In the genomic region with DNA sequence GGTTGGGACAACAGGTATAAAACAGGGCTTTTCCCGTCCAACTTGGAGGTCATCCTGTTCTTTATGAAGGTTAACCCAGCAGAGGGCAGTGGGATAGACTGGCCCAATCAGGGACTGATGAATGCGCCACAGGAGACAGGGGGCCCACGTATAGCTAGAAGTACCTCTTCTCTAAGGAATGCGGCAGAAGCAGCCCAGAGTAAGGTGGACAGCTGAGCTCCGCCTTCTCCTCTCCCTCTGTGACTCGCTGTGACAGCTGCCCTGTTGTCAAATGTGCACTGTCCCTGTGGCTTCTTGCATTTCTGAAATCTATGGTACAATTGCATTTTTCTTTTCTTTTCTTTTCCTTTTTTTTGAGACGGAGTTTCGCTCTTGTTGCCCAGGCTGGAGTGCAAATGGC, we compare ENCODE assay signal across 1 cellular context.
TF ChIP-seq lines count a peak whose summit lies in the region.

No MANE protein-coding gene starts in this region.

TF ChIP-seq in GM23338, 12 proteins besides CTCF, POLR2A, EP300 and RAD21 (continued from another document):
- TF ChIP-seq, protein P1, sequence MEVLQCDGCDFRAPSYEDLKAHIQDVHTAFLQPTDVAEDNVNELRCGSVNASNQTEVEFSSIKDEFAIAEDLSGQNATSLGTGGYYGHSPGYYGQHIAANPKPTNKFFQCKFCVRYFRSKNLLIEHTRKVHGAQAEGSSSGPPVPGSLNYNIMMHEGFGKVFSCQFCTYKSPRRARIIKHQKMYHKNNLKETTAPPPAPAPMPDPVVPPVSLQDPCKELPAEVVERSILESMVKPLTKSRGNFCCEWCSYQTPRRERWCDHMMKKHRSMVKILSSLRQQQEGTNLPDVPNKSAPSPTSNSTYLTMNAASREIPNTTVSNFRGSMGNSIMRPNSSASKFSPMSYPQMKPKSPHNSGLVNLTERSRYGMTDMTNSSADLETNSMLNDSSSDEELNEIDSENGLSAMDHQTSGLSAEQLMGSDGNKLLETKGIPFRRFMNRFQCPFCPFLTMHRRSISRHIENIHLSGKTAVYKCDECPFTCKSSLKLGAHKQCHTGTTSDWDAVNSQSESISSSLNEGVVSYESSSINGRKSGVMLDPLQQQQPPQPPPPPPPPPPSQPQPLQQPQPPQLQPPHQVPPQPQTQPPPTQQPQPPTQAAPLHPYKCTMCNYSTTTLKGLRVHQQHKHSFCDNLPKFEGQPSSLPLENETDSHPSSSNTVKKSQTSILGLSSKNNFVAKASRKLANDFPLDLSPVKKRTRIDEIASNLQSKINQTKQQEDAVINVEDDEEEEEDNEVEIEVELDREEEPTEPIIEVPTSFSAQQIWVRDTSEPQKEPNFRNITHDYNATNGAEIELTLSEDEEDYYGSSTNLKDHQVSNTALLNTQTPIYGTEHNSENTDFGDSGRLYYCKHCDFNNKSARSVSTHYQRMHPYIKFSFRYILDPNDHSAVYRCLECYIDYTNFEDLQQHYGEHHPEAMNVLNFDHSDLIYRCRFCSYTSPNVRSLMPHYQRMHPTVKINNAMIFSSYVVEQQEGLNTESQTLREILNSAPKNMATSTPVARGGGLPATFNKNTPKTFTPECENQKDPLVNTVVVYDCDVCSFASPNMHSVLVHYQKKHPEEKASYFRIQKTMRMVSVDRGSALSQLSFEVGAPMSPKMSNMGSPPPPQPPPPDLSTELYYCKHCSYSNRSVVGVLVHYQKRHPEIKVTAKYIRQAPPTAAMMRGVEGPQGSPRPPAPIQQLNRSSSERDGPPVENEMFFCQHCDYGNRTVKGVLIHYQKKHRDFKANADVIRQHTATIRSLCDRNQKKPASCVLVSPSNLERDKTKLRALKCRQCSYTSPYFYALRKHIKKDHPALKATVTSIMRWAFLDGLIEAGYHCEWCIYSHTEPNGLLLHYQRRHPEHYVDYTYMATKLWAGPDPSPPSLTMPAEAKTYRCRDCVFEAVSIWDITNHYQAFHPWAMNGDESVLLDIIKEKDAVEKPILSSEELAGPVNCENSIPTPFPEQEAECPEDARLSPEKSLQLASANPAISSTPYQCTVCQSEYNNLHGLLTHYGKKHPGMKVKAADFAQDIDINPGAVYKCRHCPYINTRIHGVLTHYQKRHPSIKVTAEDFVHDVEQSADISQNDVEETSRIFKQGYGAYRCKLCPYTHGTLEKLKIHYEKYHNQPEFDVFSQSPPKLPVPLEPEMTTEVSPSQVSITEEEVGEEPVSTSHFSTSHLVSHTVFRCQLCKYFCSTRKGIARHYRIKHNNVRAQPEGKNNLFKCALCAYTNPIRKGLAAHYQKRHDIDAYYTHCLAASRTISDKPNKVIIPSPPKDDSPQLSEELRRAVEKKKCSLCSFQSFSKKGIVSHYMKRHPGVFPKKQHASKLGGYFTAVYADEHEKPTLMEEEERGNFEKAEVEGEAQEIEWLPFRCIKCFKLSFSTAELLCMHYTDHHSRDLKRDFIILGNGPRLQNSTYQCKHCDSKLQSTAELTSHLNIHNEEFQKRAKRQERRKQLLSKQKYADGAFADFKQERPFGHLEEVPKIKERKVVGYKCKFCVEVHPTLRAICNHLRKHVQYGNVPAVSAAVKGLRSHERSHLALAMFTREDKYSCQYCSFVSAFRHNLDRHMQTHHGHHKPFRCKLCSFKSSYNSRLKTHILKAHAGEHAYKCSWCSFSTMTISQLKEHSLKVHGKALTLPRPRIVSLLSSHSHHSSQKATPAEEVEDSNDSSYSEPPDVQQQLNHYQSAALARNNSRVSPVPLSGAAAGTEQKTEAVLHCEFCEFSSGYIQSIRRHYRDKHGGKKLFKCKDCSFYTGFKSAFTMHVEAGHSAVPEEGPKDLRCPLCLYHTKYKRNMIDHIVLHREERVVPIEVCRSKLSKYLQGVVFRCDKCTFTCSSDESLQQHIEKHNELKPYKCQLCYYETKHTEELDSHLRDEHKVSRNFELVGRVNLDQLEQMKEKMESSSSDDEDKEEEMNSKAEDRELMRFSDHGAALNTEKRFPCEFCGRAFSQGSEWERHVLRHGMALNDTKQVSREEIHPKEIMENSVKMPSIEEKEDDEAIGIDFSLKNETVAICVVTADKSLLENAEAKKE (CRISPR knock-in tag; IDR thresholded peaks at IDR 0.05) = no peak
- TF ChIP-seq ZNF114 (CRISPR knock-in tag; IDR thresholded peaks at IDR 0.05) = no peak
- TF ChIP-seq, protein P2, sequence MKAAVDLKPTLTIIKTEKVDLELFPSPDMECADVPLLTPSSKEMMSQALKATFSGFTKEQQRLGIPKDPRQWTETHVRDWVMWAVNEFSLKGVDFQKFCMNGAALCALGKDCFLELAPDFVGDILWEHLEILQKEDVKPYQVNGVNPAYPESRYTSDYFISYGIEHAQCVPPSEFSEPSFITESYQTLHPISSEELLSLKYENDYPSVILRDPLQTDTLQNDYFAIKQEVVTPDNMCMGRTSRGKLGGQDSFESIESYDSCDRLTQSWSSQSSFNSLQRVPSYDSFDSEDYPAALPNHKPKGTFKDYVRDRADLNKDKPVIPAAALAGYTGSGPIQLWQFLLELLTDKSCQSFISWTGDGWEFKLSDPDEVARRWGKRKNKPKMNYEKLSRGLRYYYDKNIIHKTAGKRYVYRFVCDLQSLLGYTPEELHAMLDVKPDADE (IDR thresholded peaks at IDR 0.05) = no peak
- no peak for TF ChIP-seq POLR2AphosphoS5 (IDR thresholded peaks at IDR 0.05; ENCODE audit: low read depth)
- TF ChIP-seq EZH2 (IDR thresholded peaks at IDR 0.05; ENCODE audit: low read depth, unreplicated experiment) = no peak
- TF ChIP-seq, protein P3, sequence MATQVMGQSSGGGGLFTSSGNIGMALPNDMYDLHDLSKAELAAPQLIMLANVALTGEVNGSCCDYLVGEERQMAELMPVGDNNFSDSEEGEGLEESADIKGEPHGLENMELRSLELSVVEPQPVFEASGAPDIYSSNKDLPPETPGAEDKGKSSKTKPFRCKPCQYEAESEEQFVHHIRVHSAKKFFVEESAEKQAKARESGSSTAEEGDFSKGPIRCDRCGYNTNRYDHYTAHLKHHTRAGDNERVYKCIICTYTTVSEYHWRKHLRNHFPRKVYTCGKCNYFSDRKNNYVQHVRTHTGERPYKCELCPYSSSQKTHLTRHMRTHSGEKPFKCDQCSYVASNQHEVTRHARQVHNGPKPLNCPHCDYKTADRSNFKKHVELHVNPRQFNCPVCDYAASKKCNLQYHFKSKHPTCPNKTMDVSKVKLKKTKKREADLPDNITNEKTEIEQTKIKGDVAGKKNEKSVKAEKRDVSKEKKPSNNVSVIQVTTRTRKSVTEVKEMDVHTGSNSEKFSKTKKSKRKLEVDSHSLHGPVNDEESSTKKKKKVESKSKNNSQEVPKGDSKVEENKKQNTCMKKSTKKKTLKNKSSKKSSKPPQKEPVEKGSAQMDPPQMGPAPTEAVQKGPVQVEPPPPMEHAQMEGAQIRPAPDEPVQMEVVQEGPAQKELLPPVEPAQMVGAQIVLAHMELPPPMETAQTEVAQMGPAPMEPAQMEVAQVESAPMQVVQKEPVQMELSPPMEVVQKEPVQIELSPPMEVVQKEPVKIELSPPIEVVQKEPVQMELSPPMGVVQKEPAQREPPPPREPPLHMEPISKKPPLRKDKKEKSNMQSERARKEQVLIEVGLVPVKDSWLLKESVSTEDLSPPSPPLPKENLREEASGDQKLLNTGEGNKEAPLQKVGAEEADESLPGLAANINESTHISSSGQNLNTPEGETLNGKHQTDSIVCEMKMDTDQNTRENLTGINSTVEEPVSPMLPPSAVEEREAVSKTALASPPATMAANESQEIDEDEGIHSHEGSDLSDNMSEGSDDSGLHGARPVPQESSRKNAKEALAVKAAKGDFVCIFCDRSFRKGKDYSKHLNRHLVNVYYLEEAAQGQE (IDR thresholded peaks at IDR 0.05; ENCODE audit: unreplicated experiment) = no peak
- TF ChIP-seq STAT1 (IDR thresholded peaks at IDR 0.05; ENCODE audit: unreplicated experiment) = no peak
